Comparison of ENCODE assay signal across 15 cellular contexts in genomic region chr1:57550092-57550491, GRCh38.
A peak's percentile ranks its signal among the peaks of the same experiment; 100 is the strongest.
DNase-seq lines count a peak whose midpoint lies in the region; ATAC-seq, FAIRE-seq and TF ChIP-seq lines count a peak whose summit lies in the region.
"Had no signal": no experiment of that assay in that cellular context is flagged by ENCODE, and none has a peak within 500 bp of the region (broad histone marks: within the 10 kb centered on the region; RNA-seq: fewer than 3 reads in every experiment).

No MANE protein-coding gene starts in this region.

- CTCF ChIA-PET in GM12878 (lab: Yijun Ruan, JAX) (no interaction called here), OCI-LY7 (lab: Charles Lee; ENCODE audit: unreplicated experiment) (no interaction called here)

- POLR2A ChIA-PET in GM12878 (lab: Charles Lee) = no interaction called here
- POLR2A ChIA-PET in OCI-LY7 (lab: Charles Lee) = interaction anchor here (0.6 to 0.8 kb wide), 3 partner anchors 13 to 445 kb away, joined by 3 to 4 read pairs (median 3); no protein-coding TSS in a partner anchor

- H3K9me3 Mint-ChIP-seq in natural killer cell treated with Interleukin-12 subunit alpha and Interleukin-12 subunit beta and Interleukin-15 and Interleukin-18, amount 100 ng/mL, for 72 hours = no peaks in the 10 kb centered on the region
- H3K9me3 Mint-ChIP-seq: T-helper 1 cell treated with Interleukin-12 subunit alpha and Interleukin-12 subunit beta and Interleukin-4 antibody, amounts not matched to agents 30 μg/mL and 1 μg/mL, for 36 hours had no signal

- no peak overlapping the region for H3K4me3 Mint-ChIP-seq in natural killer cell treated with Interleukin-12 subunit alpha and Interleukin-12 subunit beta and Interleukin-15 and Interleukin-18, amount 100 ng/mL, for 72 hours
- H3K4me3 Mint-ChIP-seq: activated T-cell treated with anti-CD3 and anti-CD28 coated beads, Interleukin-2, amount 50 U/mL, for 72 hours; T-helper 1 cell treated with Interleukin-12 subunit alpha and Interleukin-12 subunit beta and Interleukin-4 antibody, amounts not matched to agents 30 μg/mL and 1 μg/mL, for 36 hours had no signal

- H3K9me2 ChIP-seq in OCI-LY7 (ENCODE audit: insufficient read depth, low read length) = no peaks in the 10 kb centered on the region

- in situ Hi-C loops in GM12878 (cut with MboI) = no loop called here

- no peak overlapping the region for H2AFZ ChIP-seq in GM12878 (ENCODE audit: control insufficient read depth, low read depth, low read length)
- no peak overlapping the region for H2AFZ ChIP-seq in OCI-LY7 (ENCODE audit: low read length)

- H3K27ac ChIP-seq in GM12878 (ENCODE audit: control insufficient read depth, insufficient read depth) = no peak overlapping the region
- no peak overlapping the region for H3K27ac ChIP-seq in OCI-LY7 (ENCODE audit: low read depth, low read length, poor library complexity, severe bottlenecking)
- H3K27ac ChIP-seq: HL-60 had no signal

- BruUV-seq in GM12878 (replicated peaks; lab: Mats Ljungman, UMichigan) (no TSS peak), OCI-LY7 (replicated peaks; lab: Mats Ljungman, UMichigan) (no TSS peak)

- H3K4me1 ChIP-seq in GM12878 (ENCODE audit: control insufficient read depth, insufficient read depth, low read length) (no peaks in the 10 kb centered on the region), OCI-LY7 (ENCODE audit: insufficient read depth, low read length, poor library complexity, severe bottlenecking) (no peaks in the 10 kb centered on the region)

- H3K9ac ChIP-seq in GM12878 (ENCODE audit: control insufficient read depth, insufficient read depth, low read length) = no peak overlapping the region

- RAD21 ChIA-PET in GM12878 (lab: Charles Lee; ENCODE audit: unreplicated experiment) = no interaction called here

- no peaks in the 10 kb centered on the region for H3K4me1 Mint-ChIP-seq in natural killer cell treated with Interleukin-12 subunit alpha and Interleukin-12 subunit beta and Interleukin-15 and Interleukin-18, amount 100 ng/mL, for 72 hours (ENCODE audit: low read depth in 2 of 2)

- no peaks in the 10 kb centered on the region for H3K27me3 ChIP-seq in GM12878 (replicated peaks in 1 of 2; ENCODE audit: control insufficient read depth in 2 of 2, insufficient read depth in 2 of 2, low read length in 1 of 2)

- no peak for TF ChIP-seq RAD21 in GM12878 (IDR thresholded peaks at IDR 0.05; ENCODE audit: insufficient read depth, low read depth, low read length)

- TF ChIP-seq POLR2A in GM12878 (IDR thresholded peaks at IDR 0.05; ENCODE audit: low read depth, low read length) = no peak

- H3K9me3 ChIP-seq in GM12878 (replicated peaks; ENCODE audit: control insufficient read depth, insufficient read depth, low read length) = no peaks in the 10 kb centered on the region
- no peaks in the 10 kb centered on the region for H3K9me3 ChIP-seq in OCI-LY7 (ENCODE audit: low read length)

- no peaks in the 10 kb centered on the region for H4K20me1 ChIP-seq in GM12878 (ENCODE audit: control insufficient read depth, insufficient read depth)
- H4K20me1 ChIP-seq in OCI-LY7 (ENCODE audit: insufficient read depth, low read length) = no peaks in the 10 kb centered on the region

- H3K4me2 ChIP-seq in GM12878 (ENCODE audit: control insufficient read depth, insufficient read depth) (no peak overlapping the region), OCI-LY7 (ENCODE audit: low read length) (no peak overlapping the region)

- no peak; a peak in 1 of 4 replicates for TF ChIP-seq EP300 in GM12878 (IDR thresholded peaks at IDR 0.05; ENCODE audit: borderline replicate concordance in 1 of 2, control insufficient read depth in 1 of 2, low read depth in 2 of 2, low read length in 2 of 2)

- FAIRE-seq in GM18507 (lab: Jason Lieb, UNC) (peak; percentile 49), GM12878 (lab: Jason Lieb, UNC) (no peak)
- FAIRE-seq: G401.6 had no signal

- ATAC-seq in GM21619 (IDR thresholded peaks at IDR 0.05; ENCODE audit: unreplicated experiment) = peak; percentile 79
- peak; percentile 73 for ATAC-seq in HG03442 (IDR thresholded peaks at IDR 0.05; ENCODE audit: unreplicated experiment)
- ATAC-seq in GM12878 = peak; percentile 46
- ATAC-seq in natural killer cell treated with Interleukin-12 subunit alpha and Interleukin-12 subunit beta and Interleukin-15 and Interleukin-18, amount 100 ng/mL, for 72 hours = no peak
- ATAC-seq in left cardiac atrium = no peak
- ATAC-seq: activated T-cell treated with anti-CD3 and anti-CD28 coated beads, Interleukin-2, amount 50 U/mL, for 72 hours; PC-3 had no signal

- TF ChIP-seq CTCF in GM12878 (IDR thresholded peaks at IDR 0.05 in 2 of 3, conservative IDR thresholded peaks at IDR 0.05 in 1 of 3; ENCODE audit: control insufficient read depth in 2 of 3, extremely low read depth in 1 of 3, insufficient read depth in 1 of 3, low read depth in 3 of 3, low read length in 3 of 3) (no peak), OCI-LY7 (conservative IDR thresholded peaks at IDR 0.05; ENCODE audit: low read length) (no peak)

- H3K27ac Mint-ChIP-seq in natural killer cell treated with Interleukin-12 subunit alpha and Interleukin-12 subunit beta and Interleukin-15 and Interleukin-18, amount 100 ng/mL, for 72 hours = no peak overlapping the region
- H3K27ac Mint-ChIP-seq: activated T-cell treated with anti-CD3 and anti-CD28 coated beads, Interleukin-2, amount 50 U/mL, for 72 hours; T-helper 1 cell treated with Interleukin-12 subunit alpha and Interleukin-12 subunit beta and Interleukin-4 antibody, amounts not matched to agents 30 μg/mL and 1 μg/mL, for 36 hours had no signal

- H3K4me3 ChIP-seq in GM12878 = no peak overlapping the region
- no peak overlapping the region for H3K4me3 ChIP-seq in OCI-LY7 (ENCODE audit: low read depth, low read length, poor library complexity, severe bottlenecking)

- intact Hi-C loops in GM12878 (cut with micrococcal nuclease; ENCODE audit: unreplicated experiment) (no loop called here), OCI-LY7 (cut with micrococcal nuclease; ENCODE audit: unreplicated experiment) (no loop called here), left cardiac atrium (cut with DNase I) (no loop called here)

- DNase-seq in GM18507 (ENCODE audit: extremely low spot score, insufficient read length, low read depth) (no peak), GM12878 (ENCODE audit: low read depth, low spot score) (no peak), OCI-LY7 (ENCODE audit: low spot score) (no peak), DMS 273 treated with DMSO at 0.1 percent for 48 hours (lab: John Stamatoyannopoulos, UW) (no peak), left cardiac atrium (no peak)
- DNase-seq in natural killer cell treated with Interleukin-12 subunit alpha and Interleukin-12 subunit beta and Interleukin-15 and Interleukin-18, amount 100 ng/mL, for 72 hours (ENCODE audit: low spot score) = no peak
- DNase-seq: activated CD4-positive, alpha-beta T cell treated with anti-CD3 and anti-CD28 coated beads for 4 hours; activated T-cell treated with anti-CD3 and anti-CD28 coated beads, Interleukin-2, amount 50 U/mL, for 72 hours; cortex of kidney; PC-3 had no signal

- no peaks in the 10 kb centered on the region for H3K36me3 Mint-ChIP-seq in natural killer cell treated with Interleukin-12 subunit alpha and Interleukin-12 subunit beta and Interleukin-15 and Interleukin-18, amount 100 ng/mL, for 72 hours

- H3K36me3 ChIP-seq in GM12878 (ENCODE audit: control insufficient read depth in 2 of 2, insufficient read depth in 2 of 2, low read length in 1 of 2) (no peaks in the 10 kb centered on the region), OCI-LY7 (ENCODE audit: insufficient read depth, low read length) (no peaks in the 10 kb centered on the region)

- H3K79me2 ChIP-seq in GM12878 (ENCODE audit: control insufficient read depth, insufficient read depth, low read length) (no peaks in the 10 kb centered on the region), OCI-LY7 (ENCODE audit: insufficient read depth, low read depth, low read length) (no peaks in the 10 kb centered on the region)

- SMC1A ChIA-PET in GM12878 (lab: Charles Lee; ENCODE audit: uncharacterized antibody, unreplicated experiment) = interaction anchor here (1.1 kb wide), 1 partner anchor 12 kb away, joined by 3 read pairs; no protein-coding TSS in a partner anchor

- 7% methylated on average over 1 of the region's 1 CpG for WGBS in GM12878 (ENCODE audit: insufficient coverage, insufficient replicate concordance, low lambda C conversion rate, missing lambda C conversion rate)

- peaks cover 7 to 28% of the 10 kb centered on the region in 2 donors for H3K27me3 Mint-ChIP-seq in natural killer cell treated with Interleukin-12 subunit alpha and Interleukin-12 subunit beta and Interleukin-15 and Interleukin-18, amount 100 ng/mL, for 72 hours

TF ChIP-seq in GM12878, 131 proteins besides CTCF, POLR2A, EP300 and RAD21:
- peak; percentile 19; the same call in 1 of the 2 replicates for TF ChIP-seq RUNX3 (IDR thresholded peaks at IDR 0.05; ENCODE audit: low read length)
- TF ChIP-seq, protein P1, sequence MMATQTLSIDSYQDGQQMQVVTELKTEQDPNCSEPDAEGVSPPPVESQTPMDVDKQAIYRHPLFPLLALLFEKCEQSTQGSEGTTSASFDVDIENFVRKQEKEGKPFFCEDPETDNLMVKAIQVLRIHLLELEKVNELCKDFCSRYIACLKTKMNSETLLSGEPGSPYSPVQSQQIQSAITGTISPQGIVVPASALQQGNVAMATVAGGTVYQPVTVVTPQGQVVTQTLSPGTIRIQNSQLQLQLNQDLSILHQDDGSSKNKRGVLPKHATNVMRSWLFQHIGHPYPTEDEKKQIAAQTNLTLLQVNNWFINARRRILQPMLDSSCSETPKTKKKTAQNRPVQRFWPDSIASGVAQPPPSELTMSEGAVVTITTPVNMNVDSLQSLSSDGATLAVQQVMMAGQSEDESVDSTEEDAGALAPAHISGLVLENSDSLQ (IDR thresholded peaks at IDR 0.05) = peak; percentile 45
- TF ChIP-seq IKZF2 (IDR thresholded peaks at IDR 0.05) = no peak

Comparison
In these comparisons a context has a peak if more than half of its experiments do, and no peak if none do; other contexts are left out.
1. ATAC-seq: peak in GM21619 (single experiment), HG03442 (single experiment) and GM12878 (single experiment); none in natural killer cell treated with Interleukin-12 subunit alpha and Interleukin-12 subunit beta and Interleukin-15 and Interleukin-18, amount 100 ng/mL, for 72 hours (0 of 2) and left cardiac atrium (0 of 2).